Comparison of ENCODE assay signal across 11 cellular contexts in the genomic region with DNA sequence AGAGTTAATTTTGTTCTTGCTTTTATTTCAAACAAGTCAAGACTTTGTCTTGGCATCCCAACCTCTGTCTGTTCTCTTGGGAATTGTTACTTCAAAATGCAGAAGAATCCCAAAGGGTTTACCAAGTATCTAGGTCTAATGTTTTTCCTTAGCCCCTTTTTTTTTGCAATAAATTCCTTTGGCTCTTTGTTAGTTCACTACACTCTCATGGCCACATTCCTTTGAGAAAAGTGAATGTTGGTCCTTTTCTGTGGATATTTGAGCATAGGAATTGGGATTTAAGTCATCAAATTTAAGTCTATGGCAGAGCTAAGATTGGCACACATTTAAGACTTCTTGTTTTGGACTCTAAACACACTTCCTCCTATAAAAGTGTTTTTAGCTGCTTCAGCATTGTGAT. TPM values are rescaled to one million over a fixed set of nuclear protein-coding genes. Genes with fewer than 3 reads are reported as not detected.
DNase-seq lines count a peak whose midpoint lies in the region; ATAC-seq and TF ChIP-seq lines count a peak whose summit lies in the region.
"Had no signal": no experiment of that assay in that cellular context is flagged by ENCODE, and none has a peak within 500 bp of the region (broad histone marks: within the 10 kb centered on the region; RNA-seq: fewer than 3 reads in every experiment).

No MANE protein-coding gene starts in this region.

- peak overlapping the region; percentile 97 for H3K4me3 Mint-ChIP-seq in activated T-cell treated with anti-CD3 and anti-CD28 coated beads, Interleukin-2, amount 50 U/mL, for 4 hours
- H3K4me3 Mint-ChIP-seq in T-helper 17 cell: peak overlapping the region; percentile 98
- H3K4me3 Mint-ChIP-seq in stimulated activated effector memory CD8-positive, alpha-beta T cell treated with anti-CD3 and anti-CD28 coated beads, Interleukin-12 subunit alpha, Interleukin-12 subunit beta, amount 100 ng/mL, for 72 hours: peak overlapping the region; percentile 91

- H3K27ac Mint-ChIP-seq in T-helper 17 cell: peak overlapping the region; percentile 94
- H3K27ac Mint-ChIP-seq in stimulated activated effector memory CD8-positive, alpha-beta T cell treated with anti-CD3 and anti-CD28 coated beads, Interleukin-12 subunit alpha, Interleukin-12 subunit beta, amount 100 ng/mL, for 72 hours: peak overlapping the region; percentile 97

- no peak for TF ChIP-seq CTCF in fibroblast of pulmonary artery (IDR thresholded peaks at IDR 0.05; ENCODE audit: low read length, missing control alignments)
- TF ChIP-seq CTCF in prostate gland (IDR thresholded peaks at IDR 0.05): no peak

- no peak for ATAC-seq in activated T-cell treated with anti-CD3 and anti-CD28 coated beads, Interleukin-2, amount 50 U/mL, for 4 hours
- ATAC-seq in T-helper 17 cell (no peak), GM19395 (IDR thresholded peaks at IDR 0.05; ENCODE audit: unreplicated experiment) (no peak), GM18502 (IDR thresholded peaks at IDR 0.05; ENCODE audit: poor library complexity, unreplicated experiment) (no peak)
- no peak for ATAC-seq in stimulated activated effector memory CD8-positive, alpha-beta T cell treated with anti-CD3 and anti-CD28 coated beads, Interleukin-12 subunit alpha, Interleukin-12 subunit beta, amount 100 ng/mL, for 72 hours

- no peaks in the 10 kb centered on the region for H3K9me3 Mint-ChIP-seq in activated T-cell treated with anti-CD3 and anti-CD28 coated beads, Interleukin-2, amount 50 U/mL, for 4 hours
- H3K9me3 Mint-ChIP-seq in stimulated activated effector memory CD8-positive, alpha-beta T cell treated with anti-CD3 and anti-CD28 coated beads, Interleukin-12 subunit alpha, Interleukin-12 subunit beta, amount 100 ng/mL, for 72 hours: no peaks in the 10 kb centered on the region

- no peaks in the 10 kb centered on the region for H3K27me3 Mint-ChIP-seq in activated T-cell treated with anti-CD3 and anti-CD28 coated beads, Interleukin-2, amount 50 U/mL, for 4 hours (ENCODE audit: low read depth)
- no peaks in the 10 kb centered on the region for H3K27me3 Mint-ChIP-seq in T-helper 17 cell

- H3K9me3 ChIP-seq in T-helper 17 cell (ENCODE audit: control insufficient read depth, low read length, poor library complexity, severe bottlenecking) (no peaks in the 10 kb centered on the region), prostate gland (no peaks in the 10 kb centered on the region)

- no peak overlapping the region for H3K27ac ChIP-seq in prostate gland

- peaks cover 26% of the 10 kb centered on the region for H3K36me3 Mint-ChIP-seq in activated T-cell treated with anti-CD3 and anti-CD28 coated beads, Interleukin-2, amount 50 U/mL, for 4 hours (ENCODE audit: insufficient read depth)
- peaks cover 4% of the 10 kb centered on the region for H3K36me3 Mint-ChIP-seq in T-helper 17 cell (ENCODE audit: low read depth)
- peaks cover 71% of the 10 kb centered on the region for H3K36me3 Mint-ChIP-seq in stimulated activated effector memory CD8-positive, alpha-beta T cell treated with anti-CD3 and anti-CD28 coated beads, Interleukin-12 subunit alpha, Interleukin-12 subunit beta, amount 100 ng/mL, for 72 hours

- H3K4me3 ChIP-seq in fibroblast of pulmonary artery (replicated peaks; ENCODE audit: low read depth, low read length) (peak overlapping the region; percentile 69), prostate gland (no peak overlapping the region)

- H3K36me3 ChIP-seq in prostate gland: no peaks in the 10 kb centered on the region

- no peaks in the 10 kb centered on the region for H3K27me3 ChIP-seq in prostate gland (replicated peaks; ENCODE audit: insufficient read depth)

- peaks cover 46% of the 10 kb centered on the region for H3K4me1 Mint-ChIP-seq in activated T-cell treated with anti-CD3 and anti-CD28 coated beads, Interleukin-2, amount 50 U/mL, for 4 hours (ENCODE audit: low read depth)
- peaks cover 43% of the 10 kb centered on the region for H3K4me1 Mint-ChIP-seq in T-helper 17 cell
- H3K4me1 Mint-ChIP-seq in stimulated activated effector memory CD8-positive, alpha-beta T cell treated with anti-CD3 and anti-CD28 coated beads, Interleukin-12 subunit alpha, Interleukin-12 subunit beta, amount 100 ng/mL, for 72 hours: peaks cover 38% of the 10 kb centered on the region

- TF ChIP-seq POLR2A in prostate gland (IDR thresholded peaks at IDR 0.05): no peak

- H3K4me1 ChIP-seq in prostate gland (replicated peaks): peaks cover 6% of the 10 kb centered on the region

- intact Hi-C loops in prostate gland (cut with DNase I): no loop called here

- DNase-seq in activated T-cell treated with anti-CD3 and anti-CD28 coated beads, Interleukin-2, amount 50 U/mL, for 4 hours: no peak
- DNase-seq in activated T-cell treated with anti-CD3 and anti-CD28 coated beads for 4 hours (no peak), T-helper 17 cell (no peak), fibroblast of pulmonary artery (ENCODE audit: low read depth) (no peak), prostate gland (ENCODE audit: low spot score) (no peak)
- DNase-seq in stimulated activated effector memory CD8-positive, alpha-beta T cell treated with anti-CD3 and anti-CD28 coated beads, Interleukin-12 subunit alpha, Interleukin-12 subunit beta, amount 100 ng/mL, for 72 hours (ENCODE audit: low spot score in 2 of 2): no peak
- DNase-seq: COR-L47; hypothalamus; stimulated activated CD4-positive, alpha-beta T cell treated with anti-CD3 and anti-CD28 coated beads, Interleukin-2, amount 100 ng/mL, for 24 hours had no signal

RNA-seq across cellular contexts. Expression of a gene that starts 1.8 kb away (rescaled TPM):
- 10 to 100 TPM; 48.9 to 52.7 (median 51.4) TPM for total RNA-seq in activated T-cell treated with anti-CD3 and anti-CD28 coated beads, Interleukin-2, amount 50 U/mL, for 4 hours
- 10 to 100 TPM; 33.6 to 40.6 TPM for total RNA-seq in T-helper 17 cell
- total RNA-seq in prostate gland: 10 to 100 TPM; 34.7 to 39.0 TPM

RNA-seq across cellular contexts. Expression of a gene that starts 2.9 kb away (rescaled TPM):
- 10 to 100 TPM; 27.2 to 34.8 (median 32.1) TPM for total RNA-seq in activated T-cell treated with anti-CD3 and anti-CD28 coated beads, Interleukin-2, amount 50 U/mL, for 4 hours
- total RNA-seq in T-helper 17 cell: 10 to 100 TPM; 23.1 to 24.4 TPM
- 10 to 100 TPM; 46.1 to 70.6 TPM for total RNA-seq in prostate gland

RNA-seq across cellular contexts. Expression of a gene that starts 24.3 kb away (rescaled TPM):
- 10 to 100 TPM; 26.4 to 27.1 (median 27.1) TPM for total RNA-seq in activated T-cell treated with anti-CD3 and anti-CD28 coated beads, Interleukin-2, amount 50 U/mL, for 4 hours
- 10 to 100 TPM; 19.9 to 23.2 TPM for total RNA-seq in T-helper 17 cell
- 10 to 100 TPM in 1 of 2 donors, 1 to 10 TPM in 1; 9.2 to 15.0 TPM for total RNA-seq in prostate gland
